ENCODE assay signal across 2 cellular contexts in the genomic region with DNA sequence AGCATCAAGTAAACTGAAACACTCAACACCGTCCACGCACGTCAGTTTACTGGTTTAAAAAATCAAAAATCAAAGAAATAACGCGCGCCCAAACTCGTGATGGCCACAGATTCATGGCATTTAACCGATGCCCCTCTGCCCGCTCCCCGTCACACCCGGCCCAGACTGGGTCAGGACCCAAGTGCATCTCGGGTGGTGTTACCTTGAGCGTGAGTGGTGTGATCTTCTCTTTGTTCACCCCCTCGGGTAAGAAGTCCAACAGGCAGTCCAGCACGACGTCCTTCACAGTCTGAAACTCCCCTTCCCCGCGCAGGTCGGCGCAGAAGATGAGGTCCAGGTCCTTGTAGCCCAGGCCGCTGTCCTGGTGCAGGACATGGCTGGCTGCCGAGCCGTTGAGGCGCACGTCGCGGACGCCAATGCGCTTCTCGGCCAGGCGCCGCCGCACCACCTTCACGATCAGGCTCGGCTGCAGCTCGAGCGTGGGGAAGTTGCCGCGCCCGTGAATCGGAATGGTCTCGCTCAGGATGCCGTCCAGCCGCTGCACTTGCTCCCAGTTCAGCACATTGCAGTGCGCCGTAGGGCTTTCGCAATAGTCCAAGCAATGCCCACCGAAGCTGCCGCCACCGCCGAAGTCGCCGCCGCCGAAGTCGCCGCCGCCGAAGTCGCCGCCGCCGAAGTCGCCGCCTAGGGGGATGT.
TF ChIP-seq lines count a peak whose summit lies in the region.

No MANE protein-coding gene starts in this region.

TF ChIP-seq in WTC11, 78 proteins besides CTCF, POLR2A, EP300 and RAD21 (continued from another document and continues in another):
- TF ChIP-seq, protein P1, sequence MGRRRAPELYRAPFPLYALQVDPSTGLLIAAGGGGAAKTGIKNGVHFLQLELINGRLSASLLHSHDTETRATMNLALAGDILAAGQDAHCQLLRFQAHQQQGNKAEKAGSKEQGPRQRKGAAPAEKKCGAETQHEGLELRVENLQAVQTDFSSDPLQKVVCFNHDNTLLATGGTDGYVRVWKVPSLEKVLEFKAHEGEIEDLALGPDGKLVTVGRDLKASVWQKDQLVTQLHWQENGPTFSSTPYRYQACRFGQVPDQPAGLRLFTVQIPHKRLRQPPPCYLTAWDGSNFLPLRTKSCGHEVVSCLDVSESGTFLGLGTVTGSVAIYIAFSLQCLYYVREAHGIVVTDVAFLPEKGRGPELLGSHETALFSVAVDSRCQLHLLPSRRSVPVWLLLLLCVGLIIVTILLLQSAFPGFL (CRISPR knock-in tag; IDR thresholded peaks at IDR 0.05; ENCODE audit: borderline replicate concordance) = no peak
- TF ChIP-seq, protein P2, sequence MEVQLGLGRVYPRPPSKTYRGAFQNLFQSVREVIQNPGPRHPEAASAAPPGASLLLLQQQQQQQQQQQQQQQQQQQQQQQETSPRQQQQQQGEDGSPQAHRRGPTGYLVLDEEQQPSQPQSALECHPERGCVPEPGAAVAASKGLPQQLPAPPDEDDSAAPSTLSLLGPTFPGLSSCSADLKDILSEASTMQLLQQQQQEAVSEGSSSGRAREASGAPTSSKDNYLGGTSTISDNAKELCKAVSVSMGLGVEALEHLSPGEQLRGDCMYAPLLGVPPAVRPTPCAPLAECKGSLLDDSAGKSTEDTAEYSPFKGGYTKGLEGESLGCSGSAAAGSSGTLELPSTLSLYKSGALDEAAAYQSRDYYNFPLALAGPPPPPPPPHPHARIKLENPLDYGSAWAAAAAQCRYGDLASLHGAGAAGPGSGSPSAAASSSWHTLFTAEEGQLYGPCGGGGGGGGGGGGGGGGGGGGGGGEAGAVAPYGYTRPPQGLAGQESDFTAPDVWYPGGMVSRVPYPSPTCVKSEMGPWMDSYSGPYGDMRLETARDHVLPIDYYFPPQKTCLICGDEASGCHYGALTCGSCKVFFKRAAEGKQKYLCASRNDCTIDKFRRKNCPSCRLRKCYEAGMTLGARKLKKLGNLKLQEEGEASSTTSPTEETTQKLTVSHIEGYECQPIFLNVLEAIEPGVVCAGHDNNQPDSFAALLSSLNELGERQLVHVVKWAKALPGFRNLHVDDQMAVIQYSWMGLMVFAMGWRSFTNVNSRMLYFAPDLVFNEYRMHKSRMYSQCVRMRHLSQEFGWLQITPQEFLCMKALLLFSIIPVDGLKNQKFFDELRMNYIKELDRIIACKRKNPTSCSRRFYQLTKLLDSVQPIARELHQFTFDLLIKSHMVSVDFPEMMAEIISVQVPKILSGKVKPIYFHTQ (CRISPR knock-in tag; IDR thresholded peaks at IDR 0.05) = no peak
- TF ChIP-seq, protein P3, sequence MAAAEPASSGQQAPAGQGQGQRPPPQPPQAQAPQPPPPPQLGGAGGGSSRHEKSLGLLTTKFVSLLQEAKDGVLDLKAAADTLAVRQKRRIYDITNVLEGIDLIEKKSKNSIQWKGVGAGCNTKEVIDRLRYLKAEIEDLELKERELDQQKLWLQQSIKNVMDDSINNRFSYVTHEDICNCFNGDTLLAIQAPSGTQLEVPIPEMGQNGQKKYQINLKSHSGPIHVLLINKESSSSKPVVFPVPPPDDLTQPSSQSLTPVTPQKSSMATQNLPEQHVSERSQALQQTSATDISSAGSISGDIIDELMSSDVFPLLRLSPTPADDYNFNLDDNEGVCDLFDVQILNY (CRISPR knock-in tag; IDR thresholded peaks at IDR 0.05) = 0 out of 2 replicates have a peak, but pooled peaks have one; percentile 47
- TF ChIP-seq SOX15 (CRISPR knock-in tag; IDR thresholded peaks at IDR 0.05) (no peak), ZBTB21 (CRISPR knock-in tag; IDR thresholded peaks at IDR 0.05; ENCODE audit: borderline replicate concordance) (peak; percentile 18; the same call in 1 of the 2 replicates)
- TF ChIP-seq, protein P4, sequence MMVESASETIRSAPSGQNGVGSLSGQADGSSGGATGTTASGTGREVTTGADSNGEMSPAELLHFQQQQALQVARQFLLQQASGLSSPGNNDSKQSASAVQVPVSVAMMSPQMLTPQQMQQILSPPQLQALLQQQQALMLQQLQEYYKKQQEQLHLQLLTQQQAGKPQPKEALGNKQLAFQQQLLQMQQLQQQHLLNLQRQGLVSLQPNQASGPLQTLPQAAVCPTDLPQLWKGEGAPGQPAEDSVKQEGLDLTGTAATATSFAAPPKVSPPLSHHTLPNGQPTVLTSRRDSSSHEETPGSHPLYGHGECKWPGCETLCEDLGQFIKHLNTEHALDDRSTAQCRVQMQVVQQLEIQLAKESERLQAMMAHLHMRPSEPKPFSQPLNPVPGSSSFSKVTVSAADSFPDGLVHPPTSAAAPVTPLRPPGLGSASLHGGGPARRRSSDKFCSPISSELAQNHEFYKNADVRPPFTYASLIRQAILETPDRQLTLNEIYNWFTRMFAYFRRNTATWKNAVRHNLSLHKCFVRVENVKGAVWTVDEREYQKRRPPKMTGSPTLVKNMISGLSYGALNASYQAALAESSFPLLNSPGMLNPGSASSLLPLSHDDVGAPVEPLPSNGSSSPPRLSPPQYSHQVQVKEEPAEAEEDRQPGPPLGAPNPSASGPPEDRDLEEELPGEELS (CRISPR knock-in tag; IDR thresholded peaks at IDR 0.05) = 0 out of 2 replicates have a peak, but pooled peaks have one; percentile 55
- TF ChIP-seq, protein P5, sequence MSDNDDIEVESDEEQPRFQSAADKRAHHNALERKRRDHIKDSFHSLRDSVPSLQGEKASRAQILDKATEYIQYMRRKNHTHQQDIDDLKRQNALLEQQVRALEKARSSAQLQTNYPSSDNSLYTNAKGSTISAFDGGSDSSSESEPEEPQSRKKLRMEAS (CRISPR knock-in tag; IDR thresholded peaks at IDR 0.05) = peak; percentile 79
- TF ChIP-seq, protein P6, sequence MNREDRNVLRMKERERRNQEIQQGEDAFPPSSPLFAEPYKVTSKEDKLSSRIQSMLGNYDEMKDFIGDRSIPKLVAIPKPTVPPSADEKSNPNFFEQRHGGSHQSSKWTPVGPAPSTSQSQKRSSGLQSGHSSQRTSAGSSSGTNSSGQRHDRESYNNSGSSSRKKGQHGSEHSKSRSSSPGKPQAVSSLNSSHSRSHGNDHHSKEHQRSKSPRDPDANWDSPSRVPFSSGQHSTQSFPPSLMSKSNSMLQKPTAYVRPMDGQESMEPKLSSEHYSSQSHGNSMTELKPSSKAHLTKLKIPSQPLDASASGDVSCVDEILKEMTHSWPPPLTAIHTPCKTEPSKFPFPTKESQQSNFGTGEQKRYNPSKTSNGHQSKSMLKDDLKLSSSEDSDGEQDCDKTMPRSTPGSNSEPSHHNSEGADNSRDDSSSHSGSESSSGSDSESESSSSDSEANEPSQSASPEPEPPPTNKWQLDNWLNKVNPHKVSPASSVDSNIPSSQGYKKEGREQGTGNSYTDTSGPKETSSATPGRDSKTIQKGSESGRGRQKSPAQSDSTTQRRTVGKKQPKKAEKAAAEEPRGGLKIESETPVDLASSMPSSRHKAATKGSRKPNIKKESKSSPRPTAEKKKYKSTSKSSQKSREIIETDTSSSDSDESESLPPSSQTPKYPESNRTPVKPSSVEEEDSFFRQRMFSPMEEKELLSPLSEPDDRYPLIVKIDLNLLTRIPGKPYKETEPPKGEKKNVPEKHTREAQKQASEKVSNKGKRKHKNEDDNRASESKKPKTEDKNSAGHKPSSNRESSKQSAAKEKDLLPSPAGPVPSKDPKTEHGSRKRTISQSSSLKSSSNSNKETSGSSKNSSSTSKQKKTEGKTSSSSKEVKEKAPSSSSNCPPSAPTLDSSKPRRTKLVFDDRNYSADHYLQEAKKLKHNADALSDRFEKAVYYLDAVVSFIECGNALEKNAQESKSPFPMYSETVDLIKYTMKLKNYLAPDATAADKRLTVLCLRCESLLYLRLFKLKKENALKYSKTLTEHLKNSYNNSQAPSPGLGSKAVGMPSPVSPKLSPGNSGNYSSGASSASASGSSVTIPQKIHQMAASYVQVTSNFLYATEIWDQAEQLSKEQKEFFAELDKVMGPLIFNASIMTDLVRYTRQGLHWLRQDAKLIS (CRISPR knock-in tag; IDR thresholded peaks at IDR 0.05; ENCODE audit: borderline replicate concordance) = peak; percentile 10; the same call in 1 of the 2 replicates

TF ChIP-seq in HepG2, 621 proteins besides CTCF, POLR2A, EP300 and RAD21 (continued from another document and continues in another):
- TF ChIP-seq, protein P7, sequence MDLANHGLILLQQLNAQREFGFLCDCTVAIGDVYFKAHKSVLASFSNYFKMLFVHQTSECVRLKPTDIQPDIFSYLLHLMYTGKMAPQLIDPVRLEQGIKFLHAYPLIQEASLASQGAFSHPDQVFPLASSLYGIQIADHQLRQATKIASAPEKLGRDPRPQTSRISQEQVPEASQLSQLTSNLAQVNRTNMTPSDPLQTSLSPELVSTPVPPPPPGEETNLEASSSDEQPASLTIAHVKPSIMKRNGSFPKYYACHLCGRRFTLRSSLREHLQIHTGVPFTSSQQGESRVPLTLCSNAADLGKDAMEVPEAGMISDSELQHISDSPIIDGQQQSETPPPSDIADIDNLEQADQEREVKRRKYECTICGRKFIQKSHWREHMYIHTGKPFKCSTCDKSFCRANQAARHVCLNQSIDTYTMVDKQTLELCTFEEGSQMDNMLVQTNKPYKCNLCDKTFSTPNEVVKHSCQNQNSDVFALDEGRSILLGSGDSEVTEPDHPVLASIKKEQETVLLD (CRISPR knock-in tag; IDR thresholded peaks at IDR 0.05; ENCODE audit: low read depth) = 0 out of 2 replicates have a peak, but pooled peaks have one; percentile 24
- TF ChIP-seq IKZF4 (CRISPR knock-in tag; IDR thresholded peaks at IDR 0.05; ENCODE audit: borderline replicate concordance, low read depth, not compliant biosample characterization) (peak; percentile 26), CEBPB (IDR thresholded peaks at IDR 0.05; ENCODE audit: borderline replicate concordance, low read depth, low read length) (peak; percentile 88), KDM5B (CRISPR knock-in tag; IDR thresholded peaks at IDR 0.05; ENCODE audit: borderline replicate concordance) (peak; percentile 79; the same call in 1 of the 2 replicates), ZNF768 (CRISPR knock-in tag; IDR thresholded peaks at IDR 0.05) (peak; percentile 37; the same call in 1 of the 2 replicates), ZNF776 (CRISPR knock-in tag; IDR thresholded peaks at IDR 0.05) (peak; percentile 81), HDAC1 (CRISPR knock-in tag; IDR thresholded peaks at IDR 0.05) (peak; percentile 64), ZSCAN31 (CRISPR knock-in tag; IDR thresholded peaks at IDR 0.05; ENCODE audit: low read depth) (peak; percentile 30; the same call in 1 of the 2 replicates), ZNF562 (CRISPR knock-in tag; IDR thresholded peaks at IDR 0.05; ENCODE audit: borderline replicate concordance) (no peak), TEAD2 (CRISPR knock-in tag; IDR thresholded peaks at IDR 0.05) (no peak), DNMT1 (CRISPR knock-in tag; IDR thresholded peaks at IDR 0.05) (peak; percentile 44; the same call in 1 of the 2 replicates), ZFYVE20 (CRISPR knock-in tag; IDR thresholded peaks at IDR 0.05; ENCODE audit: borderline replicate concordance, low read depth) (peak; percentile 57; the same call in 1 of the 2 replicates), MYC (CRISPR knock-in tag; IDR thresholded peaks at IDR 0.05; ENCODE audit: borderline replicate concordance) (peak; percentile 60; the same call in 1 of the 2 replicates), ZNF724P (CRISPR knock-in tag; IDR thresholded peaks at IDR 0.05; ENCODE audit: borderline replicate concordance) (no peak), ZNF563 (CRISPR knock-in tag; IDR thresholded peaks at IDR 0.05) (0 out of 2 replicates have a peak, but pooled peaks have one; percentile 54), POGZ (CRISPR knock-in tag; IDR thresholded peaks at IDR 0.05) (peak; percentile 77; the same call in 1 of the 2 replicates), MXD4 (CRISPR knock-in tag; IDR thresholded peaks at IDR 0.05) (peak; percentile 51; the same call in 1 of the 2 replicates), ZNF207 (IDR thresholded peaks at IDR 0.05; ENCODE audit: borderline replicate concordance) (no peak), ZNF777 (CRISPR knock-in tag; IDR thresholded peaks at IDR 0.05) (peak; percentile 98; the same call in 1 of the 2 replicates), LCORL (IDR thresholded peaks at IDR 0.05) (no peak), LCORL (CRISPR knock-in tag; IDR thresholded peaks at IDR 0.05) (peak; percentile 38; the same call in 1 of the 2 replicates), SALL2 (CRISPR knock-in tag; IDR thresholded peaks at IDR 0.05) (0 out of 2 replicates have a peak, but pooled peaks have one; percentile 7), ATF7-NPFF (CRISPR knock-in tag; IDR thresholded peaks at IDR 0.05; ENCODE audit: low read depth) (peak; percentile 61; the same call in 1 of the 2 replicates), NFE2L1 (CRISPR knock-in tag; IDR thresholded peaks at IDR 0.05; ENCODE audit: borderline replicate concordance) (0 out of 2 replicates have a peak, but pooled peaks have one; percentile 35), MAZ (IDR thresholded peaks at IDR 0.05; ENCODE audit: borderline replicate concordance, low read depth, low read length) (no peak), MAZ (CRISPR knock-in tag; IDR thresholded peaks at IDR 0.05; ENCODE audit: low read depth) (peak; percentile 62), KLF11 (CRISPR knock-in tag; IDR thresholded peaks at IDR 0.05) (0 out of 2 replicates have a peak, but pooled peaks have one; percentile 23), KDM2A (CRISPR knock-in tag; IDR thresholded peaks at IDR 0.05; ENCODE audit: borderline replicate concordance, low read depth) (peak; percentile 74), KDM4B (CRISPR knock-in tag; IDR thresholded peaks at IDR 0.05) (no peak)
- TF ChIP-seq, protein P8, sequence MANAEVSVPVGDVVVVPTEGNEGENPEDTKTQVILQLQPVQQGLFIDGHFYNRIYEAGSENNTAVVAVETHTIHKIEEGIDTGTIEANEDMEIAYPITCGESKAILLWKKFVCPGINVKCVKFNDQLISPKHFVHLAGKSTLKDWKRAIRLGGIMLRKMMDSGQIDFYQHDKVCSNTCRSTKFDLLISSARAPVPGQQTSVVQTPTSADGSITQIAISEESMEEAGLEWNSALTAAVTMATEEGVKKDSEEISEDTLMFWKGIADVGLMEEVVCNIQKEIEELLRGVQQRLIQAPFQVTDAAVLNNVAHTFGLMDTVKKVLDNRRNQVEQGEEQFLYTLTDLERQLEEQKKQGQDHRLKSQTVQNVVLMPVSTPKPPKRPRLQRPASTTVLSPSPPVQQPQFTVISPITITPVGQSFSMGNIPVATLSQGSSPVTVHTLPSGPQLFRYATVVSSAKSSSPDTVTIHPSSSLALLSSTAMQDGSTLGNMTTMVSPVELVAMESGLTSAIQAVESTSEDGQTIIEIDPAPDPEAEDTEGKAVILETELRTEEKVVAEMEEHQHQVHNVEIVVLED (CRISPR knock-in tag; IDR thresholded peaks at IDR 0.05; ENCODE audit: borderline replicate concordance) = peak; percentile 6; the same call in 1 of the 2 replicates
- TF ChIP-seq, protein P9, sequence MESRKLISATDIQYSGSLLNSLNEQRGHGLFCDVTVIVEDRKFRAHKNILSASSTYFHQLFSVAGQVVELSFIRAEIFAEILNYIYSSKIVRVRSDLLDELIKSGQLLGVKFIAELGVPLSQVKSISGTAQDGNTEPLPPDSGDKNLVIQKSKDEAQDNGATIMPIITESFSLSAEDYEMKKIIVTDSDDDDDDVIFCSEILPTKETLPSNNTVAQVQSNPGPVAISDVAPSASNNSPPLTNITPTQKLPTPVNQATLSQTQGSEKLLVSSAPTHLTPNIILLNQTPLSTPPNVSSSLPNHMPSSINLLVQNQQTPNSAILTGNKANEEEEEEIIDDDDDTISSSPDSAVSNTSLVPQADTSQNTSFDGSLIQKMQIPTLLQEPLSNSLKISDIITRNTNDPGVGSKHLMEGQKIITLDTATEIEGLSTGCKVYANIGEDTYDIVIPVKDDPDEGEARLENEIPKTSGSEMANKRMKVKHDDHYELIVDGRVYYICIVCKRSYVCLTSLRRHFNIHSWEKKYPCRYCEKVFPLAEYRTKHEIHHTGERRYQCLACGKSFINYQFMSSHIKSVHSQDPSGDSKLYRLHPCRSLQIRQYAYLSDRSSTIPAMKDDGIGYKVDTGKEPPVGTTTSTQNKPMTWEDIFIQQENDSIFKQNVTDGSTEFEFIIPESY (CRISPR knock-in tag; IDR thresholded peaks at IDR 0.05) = peak; percentile 5; the same call in 1 of the 2 replicates
